In genomic region chr3:188890572-188891270, GRCh38 we compare ENCODE assay signal across 20 cellular contexts.
DNase-seq lines count a peak whose midpoint lies in the region; ATAC-seq and TF ChIP-seq lines count a peak whose summit lies in the region.
"Had no signal": no experiment of that assay in that cellular context is flagged by ENCODE, and none has a peak within 500 bp of the region (broad histone marks: within the 10 kb centered on the region; RNA-seq: fewer than 3 reads in every experiment).

No MANE protein-coding gene starts in this region.

- H3K36me3 ChIP-seq in BJ (ENCODE audit: control insufficient read depth, insufficient read depth, low read length) (no peaks in the 10 kb centered on the region), upper lobe of right lung (no peaks in the 10 kb centered on the region)
- H3K36me3 ChIP-seq: BE2C, HAP-1, neural progenitor cell had no signal

- H3K27me3 ChIP-seq in BJ (ENCODE audit: control insufficient read depth, insufficient read depth, low read length) (no peaks in the 10 kb centered on the region), upper lobe of right lung (no peaks in the 10 kb centered on the region)
- H3K27me3 ChIP-seq: gastroesophageal sphincter, neural progenitor cell, stomach had no signal

- H3K4me3 ChIP-seq in BJ (ENCODE audit: low read depth, low read length) (no peak overlapping the region), choroid plexus epithelial cell (ENCODE audit: low read depth, low read length) (no peak overlapping the region), upper lobe of right lung (no peak overlapping the region)
- H3K4me3 ChIP-seq: gastroesophageal sphincter, HAP-1, neural progenitor cell, SK-N-MC, stomach had no signal

- CTCF ChIA-PET in BJ (lab: Yijun Ruan, JAX), result interaction anchor here (0.8 kb wide), 1 partner anchor 1142 kb away, joined by 4 read pairs; no protein-coding TSS in a partner anchor

- DNase-seq in BJ (ENCODE audit: low read depth) (peak; percentile 47), MV-4-11 (lab: John Stamatoyannopoulos, UW) (peak; percentile 19), choroid plexus epithelial cell (ENCODE audit: low read depth) (peak; percentile 86), non-pigmented ciliary epithelial cell (ENCODE audit: low read depth) (peak; percentile 55), upper lobe of right lung (no peak)
- no peak for DNase-seq in activated CD4-positive, alpha-beta T cell treated with anti-CD3 and anti-CD28 coated beads, Interleukin-2, amount 50 U/mL, for 4 hours
- DNase-seq: activated CD4-positive, alpha-beta T cell treated with anti-CD3 and anti-CD28 coated beads for 4 hours; activated effector memory CD4-positive, alpha-beta T cell treated with Interleukin-2 at 50 U/mL for 16 hours; amygdala; BE2C; NCI-H82; right cardiac atrium; stomach had no signal

- POLR2A ChIA-PET in BJ (lab: Charles Lee), result interaction anchor here (0.6 kb wide), 1 partner anchor 9 kb away, joined by 3 read pairs; no protein-coding TSS in a partner anchor

- no peaks in the 10 kb centered on the region for H3K4me1 ChIP-seq in upper lobe of right lung
- H3K4me1 ChIP-seq: BE2C, HAP-1, neural progenitor cell had no signal

- ATAC-seq in upper lobe of right lung (no peak), HG02852 (IDR thresholded peaks at IDR 0.05; ENCODE audit: unreplicated experiment) (no peak), GM21786 (IDR thresholded peaks at IDR 0.05; ENCODE audit: unreplicated experiment) (no peak)
- ATAC-seq: gastroesophageal sphincter, Panc1, right cardiac atrium had no signal

- no peaks in the 10 kb centered on the region for H3K9me3 ChIP-seq in upper lobe of right lung
- H3K9me3 ChIP-seq: BE2C, gastroesophageal sphincter, HAP-1, stomach had no signal

- intact Hi-C loops in upper lobe of right lung (cut with DNase I), result no loop called here

- no peak overlapping the region for H3K27ac ChIP-seq in upper lobe of right lung
- H3K27ac ChIP-seq: neural progenitor cell, SK-N-MC, stomach had no signal

- TF ChIP-seq CTCF in BJ (IDR thresholded peaks at IDR 0.05; ENCODE audit: insufficient read depth, low read depth, low read length) (no peak), choroid plexus epithelial cell (conservative IDR thresholded peaks at IDR 0.05; ENCODE audit: low read depth, low read length) (no peak), upper lobe of right lung (IDR thresholded peaks at IDR 0.05) (no peak)

Comparison
In these comparisons a context has a peak if more than half of its experiments do, and no peak if none do; other contexts are left out.
1. DNase-seq: peak in BJ (single experiment), MV-4-11 (single experiment), choroid plexus epithelial cell (single experiment) and non-pigmented ciliary epithelial cell (single experiment); none in activated CD4-positive, alpha-beta T cell treated with anti-CD3 and anti-CD28 coated beads, Interleukin-2, amount 50 U/mL, for 4 hours (0 of 2) and upper lobe of right lung (single experiment).